In genomic region chr17:18318122-18318521, GRCh38 we compare ENCODE assay signal across 12 cellular contexts. TPM values are rescaled to one million over a fixed set of nuclear protein-coding genes. Genes with fewer than 3 reads are reported as not detected.
DNase-seq lines count a peak whose midpoint lies in the region; ATAC-seq and TF ChIP-seq lines count a peak whose summit lies in the region.
"Had no signal": no experiment of that assay in that cellular context is flagged by ENCODE, and none has a peak within 500 bp of the region (broad histone marks: within the 10 kb centered on the region; RNA-seq: fewer than 3 reads in every experiment).

No MANE protein-coding gene starts in this region.

- peaks cover 8% of the 10 kb centered on the region for H3K4me1 ChIP-seq in iPS-20b (ENCODE audit: insufficient read depth, low read length)
- peaks cover 67% of the 10 kb centered on the region for H3K4me1 ChIP-seq in stomach smooth muscle (ENCODE audit: control insufficient read depth, insufficient read depth, low read length)

- H3K27me3 ChIP-seq in iPS-20b (ENCODE audit: insufficient read depth, low read length) (no peaks in the 10 kb centered on the region), stomach smooth muscle (ENCODE audit: control insufficient read depth in 1 of 2, insufficient read depth in 2 of 2, low read length in 2 of 2) (no peaks in the 10 kb centered on the region)

- peaks cover 20% of the 10 kb centered on the region for H3K36me3 Mint-ChIP-seq in activated T-cell treated with anti-CD3 and anti-CD28 coated beads, Interleukin-2, amount 50 U/mL, for 4 hours (ENCODE audit: insufficient read depth)
- H3K36me3 Mint-ChIP-seq in activated CD8-positive, alpha-beta T cell treated with anti-CD3 and anti-CD28 coated beads for 36 hours (ENCODE audit: low read depth) = peaks cover 36% of the 10 kb centered on the region

- peak overlapping the region; percentile 67 for H3K27ac Mint-ChIP-seq in activated CD8-positive, alpha-beta T cell treated with anti-CD3 and anti-CD28 coated beads for 36 hours

- intact Hi-C loops in activated CD8-positive, alpha-beta T cell treated with anti-CD3 and anti-CD28 coated beads for 36 hours (cut with micrococcal nuclease) = no loop called here

- H3K27ac ChIP-seq in iPS-20b (ENCODE audit: low read length) (no peak overlapping the region), stomach smooth muscle (ENCODE audit: low read length) (no peak overlapping the region)

- TF ChIP-seq CTCF in activated CD8-positive, alpha-beta T cell treated with anti-CD3 and anti-CD28 coated beads for 36 hours (IDR thresholded peaks at IDR 0.05) = no peak

- ATAC-seq in activated T-cell treated with anti-CD3 and anti-CD28 coated beads, Interleukin-2, amount 50 U/mL, for 4 hours = no peak
- ATAC-seq in activated CD8-positive, alpha-beta T cell treated with anti-CD3 and anti-CD28 coated beads for 36 hours = no peak
- ATAC-seq in HG03196 (IDR thresholded peaks at IDR 0.05; ENCODE audit: unreplicated experiment) = no peak
- no peak for ATAC-seq in HG03565 (IDR thresholded peaks at IDR 0.05; ENCODE audit: unreplicated experiment)

- no peak for DNase-seq in activated T-cell treated with anti-CD3 and anti-CD28 coated beads, Interleukin-2, amount 50 U/mL, for 4 hours
- DNase-seq in activated T-cell treated with anti-CD3 and anti-CD28 coated beads for 4 hours (no peak), NCI-H2227 treated with DMSO at 0.1 percent for 48 hours (lab: John Stamatoyannopoulos, UW) (no peak)
- DNase-seq in activated CD8-positive, alpha-beta T cell treated with anti-CD3 and anti-CD28 coated beads for 36 hours = no peak
- DNase-seq: activated CD4-positive, alpha-beta T cell treated with anti-CD3 and anti-CD28 coated beads, Interleukin-2, amount 50 U/mL, for 48 hours; C1 segment of cervical spinal cord; caudate nucleus; NCI-H1417 had no signal

- H3K9ac ChIP-seq in iPS-20b (ENCODE audit: low read depth, low read length) (peak overlapping the region; percentile 22; the same call in 1 of the 2 replicates), stomach smooth muscle (ENCODE audit: low read length in 2 of 2) (peak overlapping the region in 1 of 2 donors; percentile 36)

- H3K9me3 Mint-ChIP-seq in activated T-cell treated with anti-CD3 and anti-CD28 coated beads, Interleukin-2, amount 50 U/mL, for 4 hours = no peaks in the 10 kb centered on the region
- H3K9me3 Mint-ChIP-seq in activated CD8-positive, alpha-beta T cell treated with anti-CD3 and anti-CD28 coated beads for 36 hours = peaks cover 2% of the 10 kb centered on the region

- POLR2A ChIA-PET in activated CD8-positive, alpha-beta T cell treated with anti-CD3 and anti-CD28 coated beads for 36 hours (lab: Charles Lee) = interaction anchor here (0.9 to 1.3 kb wide), 4 partner anchors 9 to 94 kb away, joined by 3 to 4 read pairs (median 3); no protein-coding TSS in a partner anchor

- H3K4me3 Mint-ChIP-seq in activated T-cell treated with anti-CD3 and anti-CD28 coated beads, Interleukin-2, amount 50 U/mL, for 4 hours = peak overlapping the region; percentile 40
- H3K4me3 Mint-ChIP-seq in activated CD8-positive, alpha-beta T cell treated with anti-CD3 and anti-CD28 coated beads for 36 hours = peak overlapping the region; percentile 21

- H3K27me3 Mint-ChIP-seq in activated T-cell treated with anti-CD3 and anti-CD28 coated beads, Interleukin-2, amount 50 U/mL, for 4 hours (ENCODE audit: low read depth) = no peaks in the 10 kb centered on the region
- no peaks in the 10 kb centered on the region for H3K27me3 Mint-ChIP-seq in activated CD8-positive, alpha-beta T cell treated with anti-CD3 and anti-CD28 coated beads for 36 hours

- H3K36me3 ChIP-seq in iPS-20b (ENCODE audit: insufficient read depth, low read depth, low read length) (peaks cover 35% of the 10 kb centered on the region), stomach smooth muscle (ENCODE audit: control insufficient read depth in 2 of 2, insufficient read depth in 2 of 2, low read length in 2 of 2) (peaks cover 41 to 44% of the 10 kb centered on the region in 2 donors)

- 0 out of 2 replicates have a peak overlapping the region, but pooled peaks have one; percentile 12 for H3K4me3 ChIP-seq in iPS-20b (ENCODE audit: low read length)
- peak overlapping the region; percentile 13 to 29 for H3K4me3 ChIP-seq in stomach smooth muscle (ENCODE audit: low read length in 2 of 2)

- H3K4me1 Mint-ChIP-seq in activated T-cell treated with anti-CD3 and anti-CD28 coated beads, Interleukin-2, amount 50 U/mL, for 4 hours (ENCODE audit: low read depth) = peaks cover 72% of the 10 kb centered on the region
- H3K4me1 Mint-ChIP-seq in activated CD8-positive, alpha-beta T cell treated with anti-CD3 and anti-CD28 coated beads for 36 hours (ENCODE audit: low read depth) = peaks cover 59% of the 10 kb centered on the region

- CTCF ChIA-PET in activated CD8-positive, alpha-beta T cell treated with anti-CD3 and anti-CD28 coated beads for 36 hours (lab: Charles Lee) = no interaction called here

- H3K9me3 ChIP-seq in iPS-20b (ENCODE audit: insufficient read depth, low read depth, low read length) = no peaks in the 10 kb centered on the region
- no peaks in the 10 kb centered on the region for H3K9me3 ChIP-seq in stomach smooth muscle (ENCODE audit: control insufficient read depth in 2 of 2, low read length in 2 of 2)

RNA-seq across cellular contexts. Expression of gene SMCR8, which starts 3.0 kb away (rescaled TPM):
- total RNA-seq in activated T-cell treated with anti-CD3 and anti-CD28 coated beads, Interleukin-2, amount 50 U/mL, for 4 hours = 10 to 100 TPM; 20.3 to 22.3 (median 22.1) TPM
- 10 to 100 TPM; 12.9 to 13.7 TPM for total RNA-seq in activated CD8-positive, alpha-beta T cell treated with anti-CD3 and anti-CD28 coated beads for 36 hours

RNA-seq across cellular contexts. Expression of gene TOP3A, which starts 3.3 kb away (rescaled TPM):
- total RNA-seq in activated T-cell treated with anti-CD3 and anti-CD28 coated beads, Interleukin-2, amount 50 U/mL, for 4 hours = 10 to 100 TPM; 76.2 to 82.7 (median 76.4) TPM
- 10 to 100 TPM; 61.8 to 65.7 TPM for total RNA-seq in activated CD8-positive, alpha-beta T cell treated with anti-CD3 and anti-CD28 coated beads for 36 hours

RNA-seq across cellular contexts. Expression of gene SHMT1, which starts 45.2 kb away (rescaled TPM):
- 10 to 100 TPM; 26.5 to 36.9 (median 29.7) TPM for total RNA-seq in activated T-cell treated with anti-CD3 and anti-CD28 coated beads, Interleukin-2, amount 50 U/mL, for 4 hours
- total RNA-seq in activated CD8-positive, alpha-beta T cell treated with anti-CD3 and anti-CD28 coated beads for 36 hours = 10 to 100 TPM; 45.1 to 49.6 TPM

RNA-seq across cellular contexts. Expression of gene MIEF2, which starts 57.7 kb away (rescaled TPM):
- total RNA-seq in activated T-cell treated with anti-CD3 and anti-CD28 coated beads, Interleukin-2, amount 50 U/mL, for 4 hours = 1 to 10 TPM; 1.5 to 3.0 (median 2.1) TPM
- 1 to 10 TPM; 5.5 to 6.2 TPM for total RNA-seq in activated CD8-positive, alpha-beta T cell treated with anti-CD3 and anti-CD28 coated beads for 36 hours

RNA-seq across cellular contexts. Expression of gene EVPLL, which starts 59.5 kb away (rescaled TPM):
- under 1 TPM in 2 of 3 donors, not detected in 1; 0.14 to 0.18 TPM for total RNA-seq in activated T-cell treated with anti-CD3 and anti-CD28 coated beads, Interleukin-2, amount 50 U/mL, for 4 hours
- not detected for total RNA-seq in activated CD8-positive, alpha-beta T cell treated with anti-CD3 and anti-CD28 coated beads for 36 hours
